1 cellular context compared by ENCODE assay signal in genomic region chr7:26865094-26865388, GRCh38.
TF ChIP-seq lines count a peak whose summit lies in the region.

No MANE protein-coding gene starts in this region.

TF ChIP-seq in IMR-90, 13 proteins besides CTCF, POLR2A, EP300 and RAD21 (continued from another document):
- no peak for TF ChIP-seq USF2 (IDR thresholded peaks at IDR 0.05; ENCODE audit: low read depth, low read length)
